In genomic region chr2:178111743-178112142, GRCh38 we compare ENCODE assay signal across 8 cellular contexts. TPM values are rescaled to one million over a fixed set of nuclear protein-coding genes. Genes with fewer than 3 reads are reported as not detected.
DNase-seq lines count a peak whose midpoint lies in the region; ATAC-seq and TF ChIP-seq lines count a peak whose summit lies in the region.

No MANE protein-coding gene starts in this region.

- H3K9ac ChIP-seq in neural cell (ENCODE audit: low read length) = no peak overlapping the region

- DNase-seq in astrocyte of the cerebellum (ENCODE audit: low read depth) (no peak), tibial nerve (ENCODE audit: low spot score in 2 of 2) (no peak), brain microvascular endothelial cell (no peak), HuH-7 (ENCODE audit: low spot score) (no peak)

- 94 to 100% methylated on average over 1 of the region's 1 CpG for WGBS in tibial nerve, 2 donors

- H3F3A ChIP-seq in neural cell (ENCODE audit: insufficient read depth, low read length, poor library complexity, severe bottlenecking) = no peaks in the 10 kb centered on the region

- peak; percentile 1 for ATAC-seq in GM18498 (IDR thresholded peaks at IDR 0.05; ENCODE audit: unreplicated experiment)
- ATAC-seq in HG03354 (IDR thresholded peaks at IDR 0.05; ENCODE audit: poor library complexity, severe bottlenecking, unreplicated experiment) = peak; percentile 1
- ATAC-seq in GM18858 (IDR thresholded peaks at IDR 0.05; ENCODE audit: unreplicated experiment) = no peak

- in situ Hi-C loops in astrocyte of the cerebellum (cut with HindIII; ENCODE audit: low sequenced_read_pairs) = no loop called here
- in situ Hi-C loops in brain microvascular endothelial cell (cut with HindIII; ENCODE audit: low pct_ligation_motif_present, low sequenced_read_pairs) = no loop called here

- TF ChIP-seq EP300 in neural cell (conservative IDR thresholded peaks at IDR 0.05; ENCODE audit: poor library complexity, severe bottlenecking) = no peak
- TF ChIP-seq EP300 in tibial nerve (IDR thresholded peaks at IDR 0.05) = no peak

- no peak overlapping the region for H2AFZ ChIP-seq in neural cell (ENCODE audit: low read depth, low read length)

- TF ChIP-seq RAD21 in neural cell (conservative IDR thresholded peaks at IDR 0.05) = no peak

- H3K27me3 ChIP-seq in neural cell (ENCODE audit: insufficient read depth, low read depth, low read length) (no peaks in the 10 kb centered on the region), tibial nerve (no peaks in the 10 kb centered on the region), brain microvascular endothelial cell (replicated peaks) (no peaks in the 10 kb centered on the region)

- H3K4me3 ChIP-seq in astrocyte of the cerebellum (ENCODE audit: low read depth, low read length) = peak overlapping the region; percentile 68
- H3K4me3 ChIP-seq in neural cell (ENCODE audit: low read length) = peak overlapping the region; percentile 84
- H3K4me3 ChIP-seq in tibial nerve = peak overlapping the region in 2 of 4 donors; percentile 74 to 77
- H3K4me3 ChIP-seq in brain microvascular endothelial cell (ENCODE audit: low read depth, low read length) = no peak overlapping the region

- TF ChIP-seq CTCF in astrocyte of the cerebellum (IDR thresholded peaks at IDR 0.05; ENCODE audit: low read depth, low read length, missing control alignments) = no peak
- no peak for TF ChIP-seq CTCF in neural cell (IDR thresholded peaks at IDR 0.05; ENCODE audit: poor library complexity, severe bottlenecking)
- TF ChIP-seq CTCF in tibial nerve (IDR thresholded peaks at IDR 0.05) = no peak
- no peak for TF ChIP-seq CTCF in brain microvascular endothelial cell (IDR thresholded peaks at IDR 0.05; ENCODE audit: low read depth, low read length, missing control alignments)

- H3K4me2 ChIP-seq in neural cell (ENCODE audit: low read length) = no peak overlapping the region

- H3K27ac ChIP-seq in neural cell (ENCODE audit: low read length) (no peak overlapping the region), tibial nerve (peak overlapping the region in 1 of 4 donors; percentile 78), brain microvascular endothelial cell (no peak overlapping the region)

- no peaks in the 10 kb centered on the region for H3K36me3 ChIP-seq in neural cell (ENCODE audit: insufficient read depth, low read length)
- peaks cover 0 to 5% (median 0%) of the 10 kb centered on the region in 3 donors for H3K36me3 ChIP-seq in tibial nerve
- H3K36me3 ChIP-seq in brain microvascular endothelial cell (replicated peaks) = no peaks in the 10 kb centered on the region

- H3K79me2 ChIP-seq in neural cell (replicated peaks; ENCODE audit: insufficient read depth, low read length) = no peaks in the 10 kb centered on the region

- H3K4me1 ChIP-seq in tibial nerve = peaks cover 0 to 25% (median 3%) of the 10 kb centered on the region in 4 donors

- no peak for TF ChIP-seq POLR2A in tibial nerve (IDR thresholded peaks at IDR 0.05)

- no peaks in the 10 kb centered on the region for H4K20me1 ChIP-seq in neural cell (ENCODE audit: insufficient read depth)

- no peaks in the 10 kb centered on the region for H3K9me2 ChIP-seq in neural cell (ENCODE audit: insufficient read depth, low read length)

- H3K9me3 ChIP-seq in neural cell (ENCODE audit: low read length) (no peaks in the 10 kb centered on the region), tibial nerve (no peaks in the 10 kb centered on the region)

TF ChIP-seq in neural cell, 6 proteins besides CTCF, POLR2A, EP300 and RAD21:
- TF ChIP-seq TAF1 (IDR thresholded peaks at IDR 0.05; ENCODE audit: low read depth) = no peak
- no peak for TF ChIP-seq POLR2AphosphoS5 (IDR thresholded peaks at IDR 0.05)
- no peak for TF ChIP-seq MXI1 (conservative IDR thresholded peaks at IDR 0.05; ENCODE audit: poor library complexity, severe bottlenecking)
- TF ChIP-seq, protein P1, sequence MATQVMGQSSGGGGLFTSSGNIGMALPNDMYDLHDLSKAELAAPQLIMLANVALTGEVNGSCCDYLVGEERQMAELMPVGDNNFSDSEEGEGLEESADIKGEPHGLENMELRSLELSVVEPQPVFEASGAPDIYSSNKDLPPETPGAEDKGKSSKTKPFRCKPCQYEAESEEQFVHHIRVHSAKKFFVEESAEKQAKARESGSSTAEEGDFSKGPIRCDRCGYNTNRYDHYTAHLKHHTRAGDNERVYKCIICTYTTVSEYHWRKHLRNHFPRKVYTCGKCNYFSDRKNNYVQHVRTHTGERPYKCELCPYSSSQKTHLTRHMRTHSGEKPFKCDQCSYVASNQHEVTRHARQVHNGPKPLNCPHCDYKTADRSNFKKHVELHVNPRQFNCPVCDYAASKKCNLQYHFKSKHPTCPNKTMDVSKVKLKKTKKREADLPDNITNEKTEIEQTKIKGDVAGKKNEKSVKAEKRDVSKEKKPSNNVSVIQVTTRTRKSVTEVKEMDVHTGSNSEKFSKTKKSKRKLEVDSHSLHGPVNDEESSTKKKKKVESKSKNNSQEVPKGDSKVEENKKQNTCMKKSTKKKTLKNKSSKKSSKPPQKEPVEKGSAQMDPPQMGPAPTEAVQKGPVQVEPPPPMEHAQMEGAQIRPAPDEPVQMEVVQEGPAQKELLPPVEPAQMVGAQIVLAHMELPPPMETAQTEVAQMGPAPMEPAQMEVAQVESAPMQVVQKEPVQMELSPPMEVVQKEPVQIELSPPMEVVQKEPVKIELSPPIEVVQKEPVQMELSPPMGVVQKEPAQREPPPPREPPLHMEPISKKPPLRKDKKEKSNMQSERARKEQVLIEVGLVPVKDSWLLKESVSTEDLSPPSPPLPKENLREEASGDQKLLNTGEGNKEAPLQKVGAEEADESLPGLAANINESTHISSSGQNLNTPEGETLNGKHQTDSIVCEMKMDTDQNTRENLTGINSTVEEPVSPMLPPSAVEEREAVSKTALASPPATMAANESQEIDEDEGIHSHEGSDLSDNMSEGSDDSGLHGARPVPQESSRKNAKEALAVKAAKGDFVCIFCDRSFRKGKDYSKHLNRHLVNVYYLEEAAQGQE (IDR thresholded peaks at IDR 0.05; ENCODE audit: borderline replicate concordance) = no peak
- TF ChIP-seq SMC3 (conservative IDR thresholded peaks at IDR 0.05; ENCODE audit: poor library complexity) = no peak
- TF ChIP-seq EZH2 (IDR thresholded peaks at IDR 0.05; ENCODE audit: borderline replicate concordance, insufficient read depth, low read length, poor library complexity, severe bottlenecking) = no peak

RNA-seq across cellular contexts. Expression of gene RBM45, which starts 0.5 kb away (rescaled TPM):
- 30.3 and 30.8 TPM in 2 replicates for polyA plus RNA-seq in neural cell
- 20.7 and 24.9 TPM in 2 replicates for polyA minus RNA-seq in neural cell
- 10 to 100 TPM; 13.6 to 20.4 (median 19.6) TPM for total RNA-seq in tibial nerve

RNA-seq across cellular contexts. Expression of gene PDE11A, which starts 39.2 kb away (rescaled TPM):
- 0.14 and 0.89 TPM in 2 replicates for polyA plus RNA-seq in neural cell
- polyA minus RNA-seq in neural cell = 0.58 and 0.97 TPM in 2 replicates
- total RNA-seq in tibial nerve = 1 to 10 TPM in 1 of 4 donors, not detected in 3; 1.7 TPM
